In the genomic region with DNA sequence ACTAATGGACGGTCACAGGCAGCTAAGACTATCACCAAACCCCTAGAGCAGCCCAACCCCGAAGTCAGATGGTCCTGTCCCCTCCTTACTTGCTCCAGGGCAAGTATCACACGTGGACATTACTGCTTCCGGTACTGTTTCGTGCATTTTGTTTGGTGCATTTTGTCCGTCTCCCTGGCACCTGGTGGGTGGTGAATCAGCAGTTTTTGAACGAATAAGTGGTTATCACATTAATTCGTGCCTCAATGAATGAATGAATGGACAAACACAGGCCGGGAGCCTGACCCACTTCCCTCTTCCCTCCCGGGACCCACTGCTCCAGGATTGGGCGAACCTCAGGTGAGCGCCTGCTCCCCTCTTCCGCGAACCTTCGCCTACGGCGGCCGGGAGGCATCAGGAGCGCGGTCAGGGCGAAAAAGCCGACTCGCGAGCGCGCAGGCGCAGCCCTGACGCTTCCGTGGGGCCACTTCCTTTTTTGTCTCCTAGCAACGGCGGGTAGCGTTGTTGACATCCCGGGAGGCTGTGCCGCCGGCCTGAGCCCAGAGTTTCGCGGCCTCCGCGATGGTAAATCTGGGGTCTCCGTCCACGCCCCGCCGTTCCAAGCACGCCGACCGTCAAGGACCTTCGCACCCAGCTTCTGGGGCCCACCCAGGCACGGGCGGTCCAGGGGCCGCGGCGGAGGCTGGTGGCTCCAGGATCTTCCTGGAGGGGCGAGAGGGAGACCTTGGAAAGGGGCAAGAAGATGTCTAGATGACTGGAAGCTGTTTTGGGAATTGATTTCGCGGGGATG, we compare ENCODE assay signal across 8 cellular contexts. TPM values are rescaled to one million over a fixed set of nuclear protein-coding genes. Genes with fewer than 3 reads are reported as not detected.
DNase-seq lines count a peak whose midpoint lies in the region; ATAC-seq lines count a peak whose summit lies in the region.

A gene (plus strand): TSS at position 478 of the 790 bp plus-strand sequence. CDS start 84 bp downstream, at position 562.

- DNase-seq in NCI-H82 (lab: John Stamatoyannopoulos, UW) (peak; percentile 74), NCI-H82 treated with DMSO at 0.1 percent for 48 hours (lab: John Stamatoyannopoulos, UW; ENCODE audit: unreplicated experiment) (no peak), NCI-H2171 treated with DMSO at 0.1 percent for 48 hours (lab: John Stamatoyannopoulos, UW) (peak; percentile 85), dedifferentiated amniotic fluid mesenchymal stem cell (ENCODE audit: extremely low spot score) (peak; percentile 79), left colon (peak; percentile 93 to 95)
- peak; percentile 89 for DNase-seq in activated CD4-positive, alpha-beta T cell treated with anti-CD3 and anti-CD28 coated beads, Interleukin-2, amount 50 U/mL, for 1 hour
- peak; percentile 73 to 83 (median 82) for DNase-seq in stimulated activated CD4-positive, alpha-beta T cell treated with anti-CD3 and anti-CD28 coated beads, Interleukin-1b, Interleukin-23, amount 100 ng/mL, for 24 hours (ENCODE audit: low read depth in 4 of 4, low spot score in 1 of 4)

- ATAC-seq in HG03064 (IDR thresholded peaks at IDR 0.05; ENCODE audit: low read depth, unreplicated experiment) (peak; percentile 98), left colon (peak; percentile 97)

- intact Hi-C loops in left colon (cut with DNase I, micrococcal nuclease) = no loop called here

RNA-seq across cellular contexts. Expression of the gene that starts here (rescaled TPM):
- total RNA-seq in left colon = 1 to 10 TPM in 1 of 2 donors, not detected in 1; 1.1 TPM
